21 cellular contexts compared by ENCODE assay signal in genomic region chr3:119967353-119968006, GRCh38.
DNase-seq lines count a peak whose midpoint lies in the region; ATAC-seq and TF ChIP-seq lines count a peak whose summit lies in the region.
"Had no signal": no experiment of that assay in that cellular context is flagged by ENCODE, and none has a peak within 500 bp of the region (broad histone marks: within the 10 kb centered on the region; RNA-seq: fewer than 3 reads in every experiment).

No MANE protein-coding gene starts in this region.

- H3K36me3 Mint-ChIP-seq in activated naive CD8-positive, alpha-beta T cell treated with anti-CD3 and anti-CD28 coated beads for 36 hours, result peaks cover 28% of the 10 kb centered on the region
- H3K36me3 Mint-ChIP-seq in activated naive CD8-positive, alpha-beta T cell treated with anti-CD3 and anti-CD28 coated beads, Interleukin-2, amount 50 U/mL, for 24 hours (ENCODE audit: low read depth), result peaks cover 20% of the 10 kb centered on the region
- H3K36me3 Mint-ChIP-seq in HFFc6 (ENCODE audit: low read depth) (peaks cover 8% of the 10 kb centered on the region), T-helper 17 cell (ENCODE audit: low read depth) (no peaks in the 10 kb centered on the region)

- H3K36me3 ChIP-seq in mucosa of descending colon (ENCODE audit: low read depth), result no peaks in the 10 kb centered on the region
- H3K36me3 ChIP-seq: BE2C, HAP-1 had no signal

- H3K27ac Mint-ChIP-seq in activated naive CD8-positive, alpha-beta T cell treated with anti-CD3 and anti-CD28 coated beads for 36 hours, result peak overlapping the region; percentile 65
- H3K27ac Mint-ChIP-seq in activated naive CD8-positive, alpha-beta T cell treated with anti-CD3 and anti-CD28 coated beads, Interleukin-2, amount 50 U/mL, for 24 hours, result no peak overlapping the region
- H3K27ac Mint-ChIP-seq in HFFc6 (peak overlapping the region; percentile 21; the same call in 1 of the 2 replicates), T-helper 17 cell (peak overlapping the region; percentile 8)
- H3K27ac Mint-ChIP-seq: CD4-positive, alpha-beta T cell had no signal

- H3K9me3 Mint-ChIP-seq in activated naive CD8-positive, alpha-beta T cell treated with anti-CD3 and anti-CD28 coated beads for 36 hours, result peaks cover 7% of the 10 kb centered on the region
- H3K9me3 Mint-ChIP-seq in activated naive CD8-positive, alpha-beta T cell treated with anti-CD3 and anti-CD28 coated beads, Interleukin-2, amount 50 U/mL, for 24 hours, result no peaks in the 10 kb centered on the region
- H3K9me3 Mint-ChIP-seq in HFFc6, result no peaks in the 10 kb centered on the region
- H3K9me3 Mint-ChIP-seq: CD8-positive, alpha-beta memory T cell had no signal

- no peak for TF ChIP-seq CTCF in HFFc6 (IDR thresholded peaks at IDR 0.05)
- no peak for TF ChIP-seq CTCF in mucosa of descending colon (IDR thresholded peaks at IDR 0.05)

- H3K27me3 Mint-ChIP-seq in activated naive CD8-positive, alpha-beta T cell treated with anti-CD3 and anti-CD28 coated beads for 36 hours, result no peaks in the 10 kb centered on the region
- H3K27me3 Mint-ChIP-seq in activated naive CD8-positive, alpha-beta T cell treated with anti-CD3 and anti-CD28 coated beads, Interleukin-2, amount 50 U/mL, for 24 hours, result no peaks in the 10 kb centered on the region
- H3K27me3 Mint-ChIP-seq in HFFc6 (ENCODE audit: insufficient read depth), result no peaks in the 10 kb centered on the region; the same call in 1 of the 2 replicates
- no peaks in the 10 kb centered on the region for H3K27me3 Mint-ChIP-seq in T-helper 17 cell
- H3K27me3 Mint-ChIP-seq: CD4-positive, alpha-beta T cell; CD8-positive, alpha-beta memory T cell had no signal

- H3K4me3 Mint-ChIP-seq in activated naive CD8-positive, alpha-beta T cell treated with anti-CD3 and anti-CD28 coated beads for 36 hours, result no peak overlapping the region
- no peak overlapping the region for H3K4me3 Mint-ChIP-seq in activated naive CD8-positive, alpha-beta T cell treated with anti-CD3 and anti-CD28 coated beads, Interleukin-2, amount 50 U/mL, for 24 hours
- H3K4me3 Mint-ChIP-seq in HFFc6 (no peak overlapping the region), T-helper 17 cell (no peak overlapping the region)
- H3K4me3 Mint-ChIP-seq: CD14-positive monocyte; CD4-positive, alpha-beta T cell; CD8-positive, alpha-beta memory T cell had no signal

- H3K9me3 ChIP-seq in T-helper 17 cell (ENCODE audit: control insufficient read depth, low read length, poor library complexity, severe bottlenecking), result no peaks in the 10 kb centered on the region
- no peaks in the 10 kb centered on the region for H3K9me3 ChIP-seq in mucosa of descending colon
- H3K9me3 ChIP-seq: BE2C, HAP-1 had no signal

- intact Hi-C loops in mucosa of descending colon (cut with DNase I, micrococcal nuclease), result no loop called here

- H3K4me1 Mint-ChIP-seq in activated naive CD8-positive, alpha-beta T cell treated with anti-CD3 and anti-CD28 coated beads for 36 hours, result peaks cover 24% of the 10 kb centered on the region
- H3K4me1 Mint-ChIP-seq in activated naive CD8-positive, alpha-beta T cell treated with anti-CD3 and anti-CD28 coated beads, Interleukin-2, amount 50 U/mL, for 24 hours, result peaks cover 25% of the 10 kb centered on the region
- H3K4me1 Mint-ChIP-seq in HFFc6 (ENCODE audit: low read depth) (no peaks in the 10 kb centered on the region), T-helper 17 cell (peaks cover 22% of the 10 kb centered on the region)
- H3K4me1 Mint-ChIP-seq: CD14-positive monocyte had no signal

- no peak overlapping the region for H3K4me3 ChIP-seq in mucosa of descending colon
- H3K4me3 ChIP-seq: BLaER1 treated with 17β-estradiol and CSF1 and Interleukin-3, amounts not matched to agents 10 nM and 100 nM; GM12878; HAP-1 had no signal

- no peaks in the 10 kb centered on the region for H3K4me1 ChIP-seq in mucosa of descending colon (ENCODE audit: low read depth)
- H3K4me1 ChIP-seq: BE2C; BLaER1 treated with 17β-estradiol and CSF1 and Interleukin-3, amounts not matched to agents 10 nM and 100 nM; HAP-1 had no signal

- ATAC-seq in activated naive CD8-positive, alpha-beta T cell treated with anti-CD3 and anti-CD28 coated beads, Interleukin-2, amount 50 U/mL, for 24 hours, result no peak
- ATAC-seq in T-helper 17 cell (no peak), mucosa of descending colon (no peak)
- ATAC-seq: GM12878 had no signal

- DNase-seq in activated naive CD8-positive, alpha-beta T cell treated with anti-CD3 and anti-CD28 coated beads for 36 hours, result no peak
- no peak for DNase-seq in activated naive CD8-positive, alpha-beta T cell treated with anti-CD3 and anti-CD28 coated beads, Interleukin-2, amount 50 U/mL, for 24 hours
- DNase-seq in HFFc6 (no peak), T-helper 17 cell (no peak), fibroblast of gingiva (ENCODE audit: low read depth) (peak; percentile 9), mucosa of descending colon (no peak), NCI-H1694 treated with DMSO at 0.1 percent for 48 hours (lab: John Stamatoyannopoulos, UW) (no peak), NCI-H2107 treated with DMSO at 0.1 percent for 48 hours (lab: John Stamatoyannopoulos, UW; ENCODE audit: unreplicated experiment) (no peak)
- DNase-seq: AML-193; BE2C; CD4-positive, alpha-beta T cell; CD8-positive, alpha-beta memory T cell; DMS 273 treated with DMSO at 0.1 percent for 48 hours; DMS79; EL; GDM1; GOT3 had no signal
